In the genomic region with DNA sequence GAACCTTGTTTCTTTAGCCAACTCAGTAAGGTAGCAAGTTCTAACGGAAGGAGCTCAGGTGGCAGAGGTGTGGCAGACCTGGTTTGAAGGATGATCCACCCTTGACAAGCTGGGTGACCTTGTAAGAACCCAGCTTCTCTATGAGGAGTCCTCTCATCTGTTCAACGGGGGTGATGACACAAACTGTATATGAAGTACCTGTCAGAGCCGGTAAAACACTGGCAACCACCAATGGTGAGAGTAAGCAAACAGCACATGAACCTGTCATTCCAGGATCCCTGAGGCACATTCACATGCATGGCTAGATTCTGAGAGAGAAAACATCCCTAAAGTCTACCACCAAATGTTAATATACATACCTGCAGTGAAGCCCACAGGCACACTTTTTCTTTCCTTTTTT, we compare ENCODE assay signal across 9 cellular contexts. TPM values are rescaled to one million over a fixed set of nuclear protein-coding genes. Genes with fewer than 3 reads are reported as not detected.
A peak's percentile ranks its signal among the peaks of the same experiment; 100 is the strongest.
DNase-seq lines count a peak whose midpoint lies in the region; ATAC-seq and FAIRE-seq lines count a peak whose summit lies in the region.
"Had no signal": no experiment of that assay in that cellular context is flagged by ENCODE, and none has a peak within 500 bp of the region (broad histone marks: within the 10 kb centered on the region; RNA-seq: fewer than 3 reads in every experiment).

No MANE protein-coding gene starts in this region.

- 18 to 57% (median 28%) methylated on average over 3 of the region's 3 CpGs for WGBS in small intestine, 3 donors

- peaks cover 2% of the 10 kb centered on the region for H3K9me3 Mint-ChIP-seq in activated T-cell treated with anti-CD3 and anti-CD28 coated beads, Interleukin-2, amount 50 U/mL, for 24 hours

- ATAC-seq in T-helper 17 cell (no peak), esophagus mucosa (peak; percentile 67)

- H3K36me3 Mint-ChIP-seq in activated T-cell treated with anti-CD3 and anti-CD28 coated beads, Interleukin-2, amount 50 U/mL, for 24 hours (ENCODE audit: low read depth): peaks cover 27% of the 10 kb centered on the region
- no peaks in the 10 kb centered on the region for H3K36me3 Mint-ChIP-seq in T-helper 17 cell (ENCODE audit: low read depth)

- FAIRE-seq in small intestine (lab: Jason Lieb, UNC): no peak

- no peaks in the 10 kb centered on the region for H3K27me3 ChIP-seq in small intestine (ENCODE audit: control insufficient read depth in 2 of 2, insufficient read depth in 2 of 2, low read length in 2 of 2)

- no peak for DNase-seq in activated T-cell treated with anti-CD3 and anti-CD28 coated beads, Interleukin-2, amount 50 U/mL, for 24 hours
- DNase-seq in activated T-cell treated with anti-CD3 and anti-CD28 coated beads for 4 hours (no peak), T-helper 17 cell (no peak), small intestine (peak; percentile 27), caudate nucleus (lab: John Stamatoyannopoulos, UW) (no peak), NCI-H446 (lab: John Stamatoyannopoulos, UW) (no peak), mucosa of gallbladder (ENCODE audit: low spot score) (no peak)
- DNase-seq: NCI-H1436 treated with DMSO at 0.1 percent for 48 hours had no signal

- H3K4me1 Mint-ChIP-seq in activated T-cell treated with anti-CD3 and anti-CD28 coated beads, Interleukin-2, amount 50 U/mL, for 24 hours (ENCODE audit: low read depth): peaks cover 44% of the 10 kb centered on the region
- H3K4me1 Mint-ChIP-seq in T-helper 17 cell: peaks cover 33% of the 10 kb centered on the region

- peaks cover 0 to 2% of the 10 kb centered on the region in 2 donors for H3K36me3 ChIP-seq in small intestine (ENCODE audit: control insufficient read depth in 2 of 2, insufficient read depth in 2 of 2, low read length in 2 of 2)

- peak overlapping the region in 1 of 2 donors; percentile 17 for H3K4me3 ChIP-seq in small intestine (ENCODE audit: low read depth in 1 of 2, low read length in 2 of 2)

- peak overlapping the region; percentile 71 for H3K4me3 Mint-ChIP-seq in activated T-cell treated with anti-CD3 and anti-CD28 coated beads, Interleukin-2, amount 50 U/mL, for 24 hours
- peak overlapping the region; percentile 73 for H3K4me3 Mint-ChIP-seq in T-helper 17 cell

- H3K4me1 ChIP-seq in small intestine (ENCODE audit: control insufficient read depth in 2 of 2, insufficient read depth in 1 of 2, low read depth in 1 of 2, low read length in 1 of 2): peaks cover 3 to 5% of the 10 kb centered on the region in 2 donors

- no peaks in the 10 kb centered on the region for H3K27me3 Mint-ChIP-seq in activated T-cell treated with anti-CD3 and anti-CD28 coated beads, Interleukin-2, amount 50 U/mL, for 24 hours
- no peaks in the 10 kb centered on the region for H3K27me3 Mint-ChIP-seq in T-helper 17 cell

- no peak overlapping the region for H3K27ac Mint-ChIP-seq in activated T-cell treated with anti-CD3 and anti-CD28 coated beads, Interleukin-2, amount 50 U/mL, for 24 hours
- H3K27ac Mint-ChIP-seq in T-helper 17 cell: no peak overlapping the region

- H3K27ac ChIP-seq in small intestine (ENCODE audit: low read depth in 1 of 2, low read length in 1 of 2): no peak overlapping the region
- no peak overlapping the region for H3K27ac ChIP-seq in caudate nucleus (ENCODE audit: low read depth, low read length)

- H3K9me3 ChIP-seq in T-helper 17 cell (ENCODE audit: control insufficient read depth, low read length, poor library complexity, severe bottlenecking): no peaks in the 10 kb centered on the region
- no peaks in the 10 kb centered on the region for H3K9me3 ChIP-seq in small intestine (ENCODE audit: control insufficient read depth, low read depth)

RNA-seq across cellular contexts. Expression of a gene that starts 2.4 kb away (rescaled TPM):
- total RNA-seq in T-helper 17 cell (10 to 100 TPM; 78.5 to 81.9 TPM), esophagus mucosa (59.8 TPM), mucosa of gallbladder (137 TPM)
- 10 to 100 TPM; 43.8 to 57.2 (median 53.9) TPM for polyA plus RNA-seq in small intestine

RNA-seq across cellular contexts. Expression of a gene that starts 40.1 kb away (rescaled TPM):
- total RNA-seq in T-helper 17 cell (10 to 100 TPM; 17.1 to 24.3 TPM), esophagus mucosa (20.9 TPM), mucosa of gallbladder (23.8 TPM)
- polyA plus RNA-seq in small intestine: 10 to 100 TPM; 28.9 to 35.3 (median 30.9) TPM
